Comparison of ENCODE assay signal across 8 cellular contexts in genomic region chr11:65040520-65041205, GRCh38. TPM values are rescaled to one million over a fixed set of nuclear protein-coding genes. Genes with fewer than 3 reads are reported as not detected.
DNase-seq lines count a peak whose midpoint lies in the region; ATAC-seq, FAIRE-seq and TF ChIP-seq lines count a peak whose summit lies in the region.

No MANE protein-coding gene starts in this region.

- H3K4me1 ChIP-seq in Caco-2 (peaks cover 11% of the 10 kb centered on the region; the same call in 1 of the 2 replicates), endodermal cell (ENCODE audit: control insufficient read depth, insufficient read depth, low read length) (no peaks in the 10 kb centered on the region)

- H3K9me3 ChIP-seq in Caco-2 (no peaks in the 10 kb centered on the region), endodermal cell (ENCODE audit: control insufficient read depth, low read length) (no peaks in the 10 kb centered on the region)

- H3K4me1 Mint-ChIP-seq in Caco-2 (ENCODE audit: low read depth, unreplicated experiment) (no peaks in the 10 kb centered on the region), endodermal cell (peaks cover 2% of the 10 kb centered on the region)
- peaks cover 32% of the 10 kb centered on the region for H3K4me1 Mint-ChIP-seq in activated CD8-positive, alpha-beta memory T cell treated with anti-CD3 and anti-CD28 coated beads, Interleukin-2, amount 10 ng/mL, durations not matched to agents 7 days and 5 days

- intact Hi-C loops in Caco-2 (cut with micrococcal nuclease; ENCODE audit: unreplicated experiment): loop anchor here (1.0 to 5.0 kb wide), 3 partner anchors 13 to 37 kb away; partner anchors contain the start of gene SNX15

- POLR2A ChIA-PET in Caco-2 (lab: Charles Lee): interaction anchor here (0.5 to 1.4 kb wide), 3 partner anchors 22 to 735 kb away, joined by 3 to 4 read pairs (median 4); partner anchors contain the start of genes ESRRA, PRDX5 and TRMT112

- TF ChIP-seq CTCF in Caco-2 (IDR thresholded peaks at IDR 0.05; ENCODE audit: insufficient read depth in 1 of 2, low read depth in 1 of 2, low read length in 1 of 2, severe bottlenecking in 1 of 2, unreplicated experiment in 1 of 2) (no peak), endodermal cell (conservative IDR thresholded peaks at IDR 0.05) (no peak)

- CTCF ChIA-PET in Caco-2 (lab: Charles Lee): interaction anchor here (0.6 to 1.8 kb wide), 12 partner anchors 12 to 375 kb away, joined by 3 to 9 read pairs (median 4); partner anchors contain the start of genes ARL2, CAPN1, CDC42BPG and SNX15
- CTCF ChIA-PET in activated CD8-positive, alpha-beta memory T cell treated with anti-CD3 and anti-CD28 coated beads, Interleukin-2, amount 10 ng/mL, durations not matched to agents 7 days and 5 days (lab: Charles Lee): interaction anchor here (0.6 to 3.8 kb wide), 14 partner anchors 9 to 276 kb away, joined by 3 to 32 read pairs (median 3); partner anchors contain the start of genes ARL2, FAU, MRPL49 and PPP2R5B

- no peaks in the 10 kb centered on the region for H3K27me3 Mint-ChIP-seq in Caco-2 (ENCODE audit: insufficient read depth, unreplicated experiment)
- no peaks in the 10 kb centered on the region for H3K27me3 Mint-ChIP-seq in activated CD8-positive, alpha-beta memory T cell treated with anti-CD3 and anti-CD28 coated beads, Interleukin-2, amount 10 ng/mL, durations not matched to agents 7 days and 5 days
- H3K27me3 Mint-ChIP-seq in endodermal cell (ENCODE audit: insufficient read depth): no peaks in the 10 kb centered on the region

- peak; percentile 97 to 98 for DNase-seq in Caco-2
- peak; percentile 97 for DNase-seq in HTR-8/SVneo (ENCODE audit: insufficient read length, low spot score)
- peak; percentile 97 for DNase-seq in NOMO-1 treated with DMSO at 0.1 percent for 48 hours (lab: John Stamatoyannopoulos, UW; ENCODE audit: unreplicated experiment)
- peak; percentile 98 for DNase-seq in activated CD8-positive, alpha-beta memory T cell treated with anti-CD3 and anti-CD28 coated beads, Interleukin-2, amount 10 ng/mL, durations not matched to agents 7 days and 5 days
- peak; percentile 97 for DNase-seq in endodermal cell
- peak; percentile 96 for DNase-seq in mesenteric fat pad (ENCODE audit: low spot score)
- peak; percentile 64 for DNase-seq in stimulated activated CD8-positive, alpha-beta memory T cell treated with anti-CD3 and anti-CD28 coated beads, Interleukin-15, amount 100 ng/mL, for 1 hour (ENCODE audit: low read depth)

- H3K27ac Mint-ChIP-seq in Caco-2 (ENCODE audit: unreplicated experiment): peak overlapping the region; percentile 83
- peak overlapping the region; percentile 97 for H3K27ac Mint-ChIP-seq in activated CD8-positive, alpha-beta memory T cell treated with anti-CD3 and anti-CD28 coated beads, Interleukin-2, amount 10 ng/mL, durations not matched to agents 7 days and 5 days
- H3K27ac Mint-ChIP-seq in endodermal cell: peak overlapping the region; percentile 96

- peak overlapping the region; percentile 91 for H3K27ac ChIP-seq in endodermal cell (ENCODE audit: low read depth, low read length)

- no peaks in the 10 kb centered on the region for H3K9me3 Mint-ChIP-seq in Caco-2 (ENCODE audit: unreplicated experiment)
- H3K9me3 Mint-ChIP-seq in activated CD8-positive, alpha-beta memory T cell treated with anti-CD3 and anti-CD28 coated beads, Interleukin-2, amount 10 ng/mL, durations not matched to agents 7 days and 5 days (ENCODE audit: low read depth): no peaks in the 10 kb centered on the region
- no peaks in the 10 kb centered on the region for H3K9me3 Mint-ChIP-seq in endodermal cell

- peak; percentile 81 for ATAC-seq in GM21381 (IDR thresholded peaks at IDR 0.05; ENCODE audit: unreplicated experiment)
- ATAC-seq in activated CD8-positive, alpha-beta memory T cell treated with anti-CD3 and anti-CD28 coated beads, Interleukin-2, amount 10 ng/mL, durations not matched to agents 7 days and 5 days: peak; percentile 95

- peak overlapping the region; percentile 63 for H3K9ac ChIP-seq in endodermal cell (ENCODE audit: extremely low read depth, low read length, poor library complexity, severe bottlenecking)

- peak overlapping the region; percentile 89 for H3K4me3 Mint-ChIP-seq in Caco-2 (ENCODE audit: unreplicated experiment)
- H3K4me3 Mint-ChIP-seq in activated CD8-positive, alpha-beta memory T cell treated with anti-CD3 and anti-CD28 coated beads, Interleukin-2, amount 10 ng/mL, durations not matched to agents 7 days and 5 days: peak overlapping the region; percentile 84
- peak overlapping the region; percentile 77 for H3K4me3 Mint-ChIP-seq in endodermal cell

- no peaks in the 10 kb centered on the region for H3K27me3 ChIP-seq in Caco-2 (replicated peaks; ENCODE audit: control insufficient read depth, insufficient read depth, low read length)
- H3K27me3 ChIP-seq in endodermal cell (ENCODE audit: control insufficient read depth, insufficient read depth, low read length, poor library complexity, severe bottlenecking): no peaks in the 10 kb centered on the region

- BruUV-seq in Caco-2 (replicated peaks; lab: Mats Ljungman, UMichigan): TSS peak; percentile 38

- H3K36me3 ChIP-seq in Caco-2 (ENCODE audit: control insufficient read depth, insufficient read depth, low read length) (peaks cover 6% of the 10 kb centered on the region), endodermal cell (ENCODE audit: control insufficient read depth, insufficient read depth, low read length) (peaks cover 12% of the 10 kb centered on the region)

- H3K4me3 ChIP-seq in Caco-2 (ENCODE audit: low read depth, low read length) (peak overlapping the region; percentile 89), endodermal cell (ENCODE audit: low read length) (peak overlapping the region; percentile 84)

- peak; percentile 97 for FAIRE-seq in HTR-8/SVneo (lab: Jason Lieb, UNC)

- H3K36me3 Mint-ChIP-seq in Caco-2 (ENCODE audit: insufficient read depth, unreplicated experiment) (peaks cover 24% of the 10 kb centered on the region), endodermal cell (ENCODE audit: low read depth) (peaks cover 23% of the 10 kb centered on the region)
- H3K36me3 Mint-ChIP-seq in activated CD8-positive, alpha-beta memory T cell treated with anti-CD3 and anti-CD28 coated beads, Interleukin-2, amount 10 ng/mL, durations not matched to agents 7 days and 5 days: peaks cover 12% of the 10 kb centered on the region

- 5 to 9% methylated on average over 27 to 43 of the region's 43 CpGs for WGBS in endodermal cell (ENCODE audit: insufficient coverage in 1 of 2, insufficient read length in 1 of 2), 2 experiments

RNA-seq across cellular contexts. Expression of gene SAC3D1, which starts 0.3 kb away (rescaled TPM):
- 21.2 and 21.6 TPM in 2 replicates for total RNA-seq in Caco-2 (2022)
- 10 to 100 TPM; 24.3 to 27.2 TPM for total RNA-seq in activated CD8-positive, alpha-beta memory T cell treated with anti-CD3 and anti-CD28 coated beads, Interleukin-2, amount 10 ng/mL, durations not matched to agents 7 days and 5 days
- total RNA-seq in endodermal cell: 10 to 100 TPM; 11.4 to 12.0 TPM
- 20.5 TPM for polyA plus RNA-seq in endodermal cell (2013, experiment 1 of 2)
- 19.5 TPM for polyA plus RNA-seq in endodermal cell (2013, experiment 2 of 2)
- total RNA-seq in mesenteric fat pad: 12.3 TPM

RNA-seq across cellular contexts. Expression of gene SNX15, which starts 13.4 kb away (rescaled TPM):
- total RNA-seq in Caco-2 (2022): 35.5 and 35.8 TPM in 2 replicates
- 10 to 100 TPM; 18.9 to 29.2 TPM for total RNA-seq in activated CD8-positive, alpha-beta memory T cell treated with anti-CD3 and anti-CD28 coated beads, Interleukin-2, amount 10 ng/mL, durations not matched to agents 7 days and 5 days
- total RNA-seq in endodermal cell: 10 to 100 TPM; 14.2 to 16.4 TPM
- 20.9 TPM for polyA plus RNA-seq in endodermal cell (2013, experiment 1 of 2)
- 19.8 TPM for polyA plus RNA-seq in endodermal cell (2013, experiment 2 of 2)
- 27.6 TPM for total RNA-seq in mesenteric fat pad

RNA-seq across cellular contexts. Expression of gene NAALADL1, which starts 17.7 kb away (rescaled TPM):
- total RNA-seq in Caco-2 (2022) (0.16 and 0.23 TPM in 2 replicates), endodermal cell (1 to 10 TPM; 2.2 to 4.5 TPM), mesenteric fat pad (15.2 TPM)
- 10 to 100 TPM; 14.8 to 15.3 TPM for total RNA-seq in activated CD8-positive, alpha-beta memory T cell treated with anti-CD3 and anti-CD28 coated beads, Interleukin-2, amount 10 ng/mL, durations not matched to agents 7 days and 5 days
- 1.4 TPM for polyA plus RNA-seq in endodermal cell (2013, experiment 1 of 2)
- 0.75 TPM for polyA plus RNA-seq in endodermal cell (2013, experiment 2 of 2)

RNA-seq across cellular contexts. Expression of gene ARL2, which starts 26.7 kb away (rescaled TPM):
- 91.7 and 103 TPM in 2 replicates for total RNA-seq in Caco-2 (2022)
- 10 to 100 TPM; 74.1 to 86.9 TPM for total RNA-seq in activated CD8-positive, alpha-beta memory T cell treated with anti-CD3 and anti-CD28 coated beads, Interleukin-2, amount 10 ng/mL, durations not matched to agents 7 days and 5 days
- 100 to 1,000 TPM; 127 to 199 TPM for total RNA-seq in endodermal cell
- polyA plus RNA-seq in endodermal cell (2013, experiment 1 of 2): 160 TPM
- polyA plus RNA-seq in endodermal cell (2013, experiment 2 of 2): 144 TPM
- total RNA-seq in mesenteric fat pad: 93.0 TPM

RNA-seq across cellular contexts. Expression of gene CDCA5, which starts 43.2 kb away (rescaled TPM):
- total RNA-seq in Caco-2 (2022) (67.0 and 71.1 TPM in 2 replicates), endodermal cell (10 to 100 TPM; 48.1 to 82.6 TPM), mesenteric fat pad (1.2 TPM)
- 100 to 1,000 TPM; 128 to 147 TPM for total RNA-seq in activated CD8-positive, alpha-beta memory T cell treated with anti-CD3 and anti-CD28 coated beads, Interleukin-2, amount 10 ng/mL, durations not matched to agents 7 days and 5 days
- polyA plus RNA-seq in endodermal cell (2013, experiment 1 of 2): 52.0 TPM
- 46.1 TPM for polyA plus RNA-seq in endodermal cell (2013, experiment 2 of 2)

Comparison
In these comparisons a context has a peak if more than half of its experiments do, and no peak if none do; other contexts are left out.
1. Peak in every context shown above with its lines: DNase-seq, ATAC-seq, H3K4me3 ChIP-seq and H3K27ac ChIP-seq.